In genomic region chr12:89354630-89354931, GRCh38 we compare ENCODE assay signal across 8 cellular contexts. TPM values are rescaled to one million over a fixed set of nuclear protein-coding genes. Genes with fewer than 3 reads are reported as not detected.
DNase-seq lines count a peak whose midpoint lies in the region; ATAC-seq, FAIRE-seq and TF ChIP-seq lines count a peak whose summit lies in the region.

No MANE protein-coding gene starts in this region.

- peak overlapping the region; percentile 53; the same call in 1 of the 2 replicates for H3K18ac ChIP-seq in H1 (ENCODE audit: extremely low read depth, low read length)

- no peak for TF ChIP-seq POLR2A in H1 (IDR thresholded peaks at IDR 0.05; ENCODE audit: control extremely low read depth in 1 of 2, low read depth in 2 of 2, low read length in 2 of 2)

- POLR2A ChIA-PET in H1 (lab: Charles Lee; ENCODE audit: partially characterized antibody), result interaction anchor here (0.9 to 4.8 kb wide), 9 partner anchors 8 to 266 kb away, joined by 3 to 41 read pairs (median 16); no protein-coding TSS in a partner anchor

- peaks cover 9% of the 10 kb centered on the region in 2 experiments for H4K20me1 ChIP-seq in H1 (replicated peaks in 1 of 2; ENCODE audit: control insufficient read depth in 1 of 2, insufficient read depth in 2 of 2, low read length in 2 of 2)

- DNase-seq in NCI-H1417 (lab: John Stamatoyannopoulos, UW) (peak in 2 of 3 experiments; percentile 72 to 75), NCI-H1417 treated with DMSO at 0.1 percent for 48 hours (lab: John Stamatoyannopoulos, UW) (no peak), NCI-H748 (lab: John Stamatoyannopoulos, UW; ENCODE audit: unreplicated experiment) (peak; percentile 63), H1 (ENCODE audit: low read depth in 1 of 2, low spot score in 2 of 2) (no peak), activated gamma-delta T cell (lab: John Stamatoyannopoulos, UW) (no peak)
- DNase-seq in stimulated activated CD4-positive, alpha-beta T cell treated with anti-CD3 and anti-CD28 coated beads, Interleukin-4, amount 100 ng/mL, for 4 hours, result no peak

- H4K8ac ChIP-seq in H1 (ENCODE audit: extremely low read depth, insufficient read depth, low read length), result 0 out of 2 replicates have a peak overlapping the region, but pooled peaks have one; percentile 54

- no peak overlapping the region for H3K56ac ChIP-seq in H1 (replicated peaks; ENCODE audit: insufficient read length, low read depth, low read length)

- H2AFZ ChIP-seq in H1 (ENCODE audit: low read length), result no peak overlapping the region
- peak overlapping the region; percentile 75 for H2AFZ ChIP-seq in neuron (ENCODE audit: low read depth, low read length)

- no peak overlapping the region for H2BK20ac ChIP-seq in H1 (ENCODE audit: low read length)

- H3K9me3 ChIP-seq in H1 (ENCODE audit: insufficient read depth in 2 of 2, low read depth in 1 of 2, low read length in 1 of 2), result no peaks in the 10 kb centered on the region
- H3K9me3 ChIP-seq in neuron (ENCODE audit: low read length), result no peaks in the 10 kb centered on the region

- H3K79me1 ChIP-seq in H1 (ENCODE audit: low read depth, low read length), result no peaks in the 10 kb centered on the region; the same call in 1 of the 2 replicates

- no peak for TF ChIP-seq RAD21 in H1 (IDR thresholded peaks at IDR 0.05 in 1 of 2, conservative IDR thresholded peaks at IDR 0.05 in 1 of 2; ENCODE audit: low read depth in 2 of 2, low read length in 2 of 2)

- H3K14ac ChIP-seq in H1 (ENCODE audit: insufficient read length), result no peak overlapping the region

- H3K79me2 ChIP-seq in H1 (ENCODE audit: control insufficient read depth in 1 of 2, insufficient read depth in 2 of 2, low read length in 2 of 2), result peaks cover 0 to 24% of the 10 kb centered on the region in 2 experiments; a peak in 3 of 4 replicates

- no peak for FAIRE-seq in H1 (lab: Jason Lieb, UNC)

- H3K4me3 ChIP-seq in H1 (ENCODE audit: extremely low read depth in 1 of 4, insufficient read depth in 2 of 4, low read depth in 3 of 4, low read length in 4 of 4) (peak overlapping the region; percentile 49 to 82 (median 60); a peak in 7 of 8 replicates), neuron (ENCODE audit: low read length) (peak overlapping the region; percentile 69)

- peak overlapping the region in 2 of 4 experiments; percentile 19 to 25; a peak in 3 of 7 replicates for H3K9ac ChIP-seq in H1 (replicated peaks in 1 of 4; ENCODE audit: extremely low read depth in 1 of 4, low read depth in 3 of 4, low read length in 3 of 4)

- peak overlapping the region; percentile 89 to 98 for H3K4me2 ChIP-seq in H1 (ENCODE audit: insufficient read depth in 1 of 2, low read depth in 2 of 2, low read length in 2 of 2)

- no peak overlapping the region for H2AK5ac ChIP-seq in H1 (ENCODE audit: low read depth, low read length)

- CTCF ChIA-PET in H1 (lab: Charles Lee; ENCODE audit: partially characterized antibody), result interaction anchor here (0.6 to 1.9 kb wide), 7 partner anchors 30 to 337 kb away, joined by 3 to 5 read pairs (median 3); no protein-coding TSS in a partner anchor

- H3K27ac ChIP-seq in H1 (ENCODE audit: low read depth, low read length), result no peak overlapping the region

- peak overlapping the region; percentile 12 for H4K91ac ChIP-seq in H1 (replicated peaks; ENCODE audit: insufficient read length, low read length)

- no peak overlapping the region for H3K4ac ChIP-seq in H1 (replicated peaks; ENCODE audit: insufficient read length, low read depth, low read length)

- TF ChIP-seq EP300 in H1 (IDR thresholded peaks at IDR 0.05; ENCODE audit: borderline replicate concordance in 1 of 2, low read depth in 2 of 2, low read length in 2 of 2), result no peak

- H3K36me3 ChIP-seq in H1 (ENCODE audit: control insufficient read depth in 2 of 4, insufficient read depth in 4 of 4, low read length in 3 of 4) (peaks cover 0 to 7% (median 0%) of the 10 kb centered on the region in 4 experiments; a peak in 3 of 8 replicates), neuron (ENCODE audit: insufficient read depth, low read length) (peaks cover 3% of the 10 kb centered on the region)

- H3K27me3 ChIP-seq in H1 (replicated peaks in 1 of 4; ENCODE audit: control insufficient read depth in 3 of 4, extremely low read depth in 1 of 4, insufficient read depth in 3 of 4, low read length in 3 of 4) (peaks cover 8 to 51% (median 28%) of the 10 kb centered on the region in 4 experiments), neuron (ENCODE audit: insufficient read depth, low read length) (no peaks in the 10 kb centered on the region)

- no peak for TF ChIP-seq CTCF in H1 (IDR thresholded peaks at IDR 0.05; ENCODE audit: control extremely low read depth in 1 of 3, insufficient read depth in 1 of 3, low read depth in 1 of 3, low read length in 3 of 3)

- no peak overlapping the region for H4K5ac ChIP-seq in H1 (ENCODE audit: insufficient read length, low read depth, low read length)

- H3K4me1 ChIP-seq in H1 (replicated peaks in 1 of 4; ENCODE audit: control insufficient read depth in 3 of 4, insufficient read depth in 4 of 4, low read length in 3 of 4), result peaks cover 13 to 24% (median 18%) of the 10 kb centered on the region in 4 experiments
- peaks cover 42% of the 10 kb centered on the region for H3K4me1 ChIP-seq in neuron (ENCODE audit: insufficient read depth, low read length)

- peak overlapping the region; percentile 8 for H2BK120ac ChIP-seq in H1 (replicated peaks; ENCODE audit: low read depth, low read length)

- WGBS in H1 (ENCODE audit: extremely low coverage in 1 of 2, insufficient coverage in 1 of 2, insufficient read length in 1 of 2, insufficient replicate concordance in 2 of 2, low coverage in 1 of 2, low lambda C conversion rate in 2 of 2, missing lambda C conversion rate in 1 of 2), 2 experiments, result 5% methylated on average over 9 of the region's 9 CpGs; no CpG with 5 or more reads in 1 of the 2 experiments

- H2BK5ac ChIP-seq in H1 (ENCODE audit: low read depth, low read length), result peak overlapping the region; percentile 79; the same call in 1 of the 2 replicates

- H2BK15ac ChIP-seq in H1 (ENCODE audit: low read length), result no peak overlapping the region

- peak overlapping the region; percentile 85 for H2BK12ac ChIP-seq in H1 (ENCODE audit: low read depth, low read length)

- peaks cover 27% of the 10 kb centered on the region for H3K23me2 ChIP-seq in H1 (ENCODE audit: low read depth, low read length)

- ATAC-seq in GM18867 (IDR thresholded peaks at IDR 0.05; ENCODE audit: unreplicated experiment), result no peak

- no peak overlapping the region for H3K23ac ChIP-seq in H1 (ENCODE audit: insufficient read length)

TF ChIP-seq in H1, 55 proteins besides CTCF, POLR2A, EP300 and RAD21 (continues in another document):
- TF ChIP-seq RNF2 (IDR thresholded peaks at IDR 0.05; ENCODE audit: borderline replicate concordance, low read depth, low read length, missing control alignments, poor library complexity, severe bottlenecking) (peak; percentile 31), EZH2 (IDR thresholded peaks at IDR 0.05; ENCODE audit: low read depth, low read length, severe bottlenecking) (no peak), SAP30 (IDR thresholded peaks at IDR 0.05; ENCODE audit: insufficient read depth, insufficient replicate concordance, low read length) (peak; percentile 26), HDAC2 (IDR thresholded peaks at IDR 0.05; ENCODE audit: borderline replicate concordance in 1 of 2, low read depth in 2 of 2, low read length in 2 of 2) (no peak), POU5F1 (IDR thresholded peaks at IDR 0.05; ENCODE audit: low read depth, low read length) (no peak), CTBP2 (IDR thresholded peaks at IDR 0.05; ENCODE audit: borderline replicate concordance, insufficient read depth, insufficient read length, low read length) (no peak)
- TF ChIP-seq, protein P1, sequence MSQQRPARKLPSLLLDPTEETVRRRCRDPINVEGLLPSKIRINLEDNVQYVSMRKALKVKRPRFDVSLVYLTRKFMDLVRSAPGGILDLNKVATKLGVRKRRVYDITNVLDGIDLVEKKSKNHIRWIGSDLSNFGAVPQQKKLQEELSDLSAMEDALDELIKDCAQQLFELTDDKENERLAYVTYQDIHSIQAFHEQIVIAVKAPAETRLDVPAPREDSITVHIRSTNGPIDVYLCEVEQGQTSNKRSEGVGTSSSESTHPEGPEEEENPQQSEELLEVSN (IDR thresholded peaks at IDR 0.05), result no peak

RNA-seq across cellular contexts. Expression of gene DUSP6, which starts 2.3 kb away (rescaled TPM):
- total RNA-seq in H1 (2021; fragmentation: NEBNext Ultra II Directional; extraction: Animal tissue kit (Norgen Biotek cat#: 25700)), result 152 and 179 TPM in 2 replicates
- 99.3 and 101 TPM in 2 replicates for polyA plus RNA-seq in H1 (2011; rRNA removed)
- 57.6 TPM for polyA plus RNA-seq in H1 (2011; cell fraction: cytosol; rRNA removed)
- polyA plus RNA-seq in H1 (2011; cell fraction: nucleus; rRNA removed), result 123 TPM
- polyA plus RNA-seq in H1 (2012, experiment 1 of 2), result 77.6 to 104 TPM (median 87.6 TPM) in 4 replicates
- 27.9 TPM for polyA plus RNA-seq in H1 (2012, experiment 2 of 2)
- 87.7 TPM for polyA plus RNA-seq in H1 (2013, experiment 1 of 2)
- polyA plus RNA-seq in H1 (2013, experiment 2 of 2), result 97.5 TPM
- 148 and 173 TPM in 2 replicates for polyA minus RNA-seq in H1 (2011; rRNA and poly(A)+ RNA removed)
- polyA minus RNA-seq in H1 (2011; cell fraction: cytosol; rRNA and poly(A)+ RNA removed), result 65.2 TPM
- 159 TPM for polyA minus RNA-seq in H1 (2011; cell fraction: nucleus; rRNA and poly(A)+ RNA removed)

Comparison
In these comparisons a context has a peak if more than half of its experiments do, and no peak if none do; other contexts are left out.
1. DNase-seq: peak in NCI-H1417 (2 of 3) and NCI-H748 (single experiment); none in NCI-H1417 treated with DMSO at 0.1 percent for 48 hours (single experiment), H1 (0 of 2), activated gamma-delta T cell (single experiment) and stimulated activated CD4-positive, alpha-beta T cell treated with anti-CD3 and anti-CD28 coated beads, Interleukin-4, amount 100 ng/mL, for 4 hours (0 of 2).